9 cellular contexts compared by ENCODE assay signal in the genomic region with DNA sequence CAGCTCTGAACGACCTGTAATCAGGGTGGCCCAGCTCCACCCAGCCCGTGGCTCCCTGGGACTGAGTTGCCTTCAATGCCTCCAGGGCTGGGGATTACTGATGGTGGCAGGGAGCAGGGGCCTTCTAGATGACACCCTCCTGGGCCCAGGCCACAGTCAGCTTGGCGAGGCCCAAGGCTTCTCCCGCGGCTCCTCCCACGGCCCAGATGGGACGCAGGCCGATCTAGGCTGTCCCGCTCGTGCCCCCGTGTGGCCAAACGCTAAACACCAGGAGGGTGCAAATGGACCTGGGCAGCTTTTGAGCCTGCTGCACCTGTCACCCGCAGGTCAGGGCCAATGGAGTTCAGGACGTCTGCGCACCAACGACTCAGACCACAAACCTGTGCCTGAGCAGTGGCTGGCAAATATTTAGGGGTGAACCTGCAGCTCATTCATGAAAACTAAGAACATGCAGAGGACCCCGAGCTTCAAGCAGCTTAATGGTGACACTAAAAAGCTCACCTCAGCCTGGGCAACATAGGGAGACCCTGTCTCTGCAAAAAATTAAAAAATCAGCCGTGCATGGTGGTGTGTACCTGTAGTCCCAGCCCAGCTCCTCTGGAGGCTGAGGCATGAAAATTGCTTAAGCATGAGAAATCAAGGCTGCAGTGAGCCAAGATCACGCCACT. TPM values are rescaled to one million over a fixed set of nuclear protein-coding genes. Genes with fewer than 3 reads are reported as not detected.
DNase-seq lines count a peak whose midpoint lies in the region; ATAC-seq, FAIRE-seq and TF ChIP-seq lines count a peak whose summit lies in the region.
"Had no signal": no experiment of that assay in that cellular context is flagged by ENCODE, and none has a peak within 500 bp of the region (broad histone marks: within the 10 kb centered on the region; RNA-seq: fewer than 3 reads in every experiment).

No MANE protein-coding gene starts in this region.

- intact Hi-C loops in Caco-2 (cut with micrococcal nuclease; ENCODE audit: unreplicated experiment) (loop anchor here (1.0 to 10.0 kb wide), 6 partner anchors 48 to 798 kb away; a partner anchor contains a TSS), endothelial cell of umbilical vein (cut with micrococcal nuclease) (loop anchor here (1.0 to 2.0 kb wide), 4 partner anchors 74 to 774 kb away; no protein-coding TSS in a partner anchor)

- no peak overlapping the region for H3K4me3 ChIP-seq in Caco-2 (ENCODE audit: low read depth, low read length)
- H3K4me3 ChIP-seq in endothelial cell of umbilical vein (replicated peaks in 1 of 3; ENCODE audit: insufficient read depth in 1 of 3, low read depth in 1 of 3, low read length in 3 of 3): no peak overlapping the region

- no peaks in the 10 kb centered on the region for H3K9me3 ChIP-seq in Caco-2
- H3K9me3 ChIP-seq in endothelial cell of umbilical vein (replicated peaks; ENCODE audit: control insufficient read depth, insufficient read depth, low read length): no peaks in the 10 kb centered on the region

- H3K4me1 ChIP-seq in Caco-2: peaks cover 23% of the 10 kb centered on the region
- no peaks in the 10 kb centered on the region for H3K4me1 ChIP-seq in endothelial cell of umbilical vein (ENCODE audit: control insufficient read depth, extremely low read depth, insufficient read depth, low read length)

- H3K79me2 ChIP-seq in endothelial cell of umbilical vein (ENCODE audit: control insufficient read depth, insufficient read depth, low read length): no peaks in the 10 kb centered on the region

- no peak overlapping the region for H3K4me2 ChIP-seq in endothelial cell of umbilical vein (ENCODE audit: insufficient read depth, low read length)

- ATAC-seq in GM19452 (IDR thresholded peaks at IDR 0.05; ENCODE audit: unreplicated experiment) (peak; percentile 95), HG03469 (IDR thresholded peaks at IDR 0.05; ENCODE audit: unreplicated experiment) (peak; percentile 83)
- ATAC-seq in activated CD8-positive, alpha-beta memory T cell treated with anti-CD3 and anti-CD28 coated beads, Interleukin-2, amount 10 ng/mL, durations not matched to agents 7 days and 5 days: peak; percentile 97

- H3K36me3 Mint-ChIP-seq in Caco-2 (ENCODE audit: insufficient read depth, unreplicated experiment): no peaks in the 10 kb centered on the region
- H3K36me3 Mint-ChIP-seq in activated CD8-positive, alpha-beta memory T cell treated with anti-CD3 and anti-CD28 coated beads, Interleukin-2, amount 10 ng/mL, durations not matched to agents 7 days and 5 days: no peaks in the 10 kb centered on the region
- H3K36me3 Mint-ChIP-seq: activated naive CD8-positive, alpha-beta T cell had no signal

- H3K27ac Mint-ChIP-seq in Caco-2 (ENCODE audit: unreplicated experiment): peak overlapping the region; percentile 46
- H3K27ac Mint-ChIP-seq in activated CD8-positive, alpha-beta memory T cell treated with anti-CD3 and anti-CD28 coated beads, Interleukin-2, amount 10 ng/mL, durations not matched to agents 7 days and 5 days: no peak overlapping the region
- H3K27ac Mint-ChIP-seq: activated naive CD8-positive, alpha-beta T cell had no signal

- no peaks in the 10 kb centered on the region for H4K20me1 ChIP-seq in endothelial cell of umbilical vein (replicated peaks; ENCODE audit: control insufficient read depth, extremely low read depth, insufficient read depth, low read length)

- TF ChIP-seq CTCF in Caco-2 (IDR thresholded peaks at IDR 0.05; ENCODE audit: insufficient read depth in 1 of 2, low read depth in 1 of 2, low read length in 1 of 2, severe bottlenecking in 1 of 2, unreplicated experiment in 1 of 2) (peak; percentile 97), endothelial cell of umbilical vein (IDR thresholded peaks at IDR 0.05; ENCODE audit: extremely low read depth in 1 of 2, insufficient read depth in 1 of 2, low read depth in 1 of 2, low read length in 2 of 2) (peak; percentile 89 to 94)

- H3K4me1 Mint-ChIP-seq in Caco-2 (ENCODE audit: low read depth, unreplicated experiment): peaks cover 20% of the 10 kb centered on the region
- H3K4me1 Mint-ChIP-seq in activated CD8-positive, alpha-beta memory T cell treated with anti-CD3 and anti-CD28 coated beads, Interleukin-2, amount 10 ng/mL, durations not matched to agents 7 days and 5 days: peaks cover 18% of the 10 kb centered on the region

- H3K27me3 ChIP-seq in Caco-2 (replicated peaks; ENCODE audit: control insufficient read depth, insufficient read depth, low read length) (no peaks in the 10 kb centered on the region), endothelial cell of umbilical vein (ENCODE audit: control insufficient read depth in 2 of 2, insufficient read depth in 2 of 2, low read length in 2 of 2) (no peaks in the 10 kb centered on the region)

- no peak for TF ChIP-seq POLR2A in endothelial cell of umbilical vein (IDR thresholded peaks at IDR 0.05; ENCODE audit: low read depth, low read length)

- H2AFZ ChIP-seq in endothelial cell of umbilical vein (ENCODE audit: low read depth, low read length): peak overlapping the region; percentile 39

- CTCF ChIA-PET in Caco-2 (lab: Charles Lee): interaction anchor here (0.5 to 2.8 kb wide), 34 partner anchors 9 to 1776 kb away, joined by 3 to 46 read pairs (median 5); a partner anchor contains a TSS
- CTCF ChIA-PET in activated CD8-positive, alpha-beta memory T cell treated with anti-CD3 and anti-CD28 coated beads, Interleukin-2, amount 10 ng/mL, durations not matched to agents 7 days and 5 days (lab: Charles Lee): interaction anchor here (0.6 to 6.9 kb wide), 47 partner anchors 9 to 808 kb away, joined by 3 to 189 read pairs (median 4); no protein-coding TSS in a partner anchor
- CTCF ChIA-PET in endothelial cell of umbilical vein (lab: Charles Lee): interaction anchor here (0.7 to 6.0 kb wide), 43 partner anchors 9 to 815 kb away, joined by 3 to 309 read pairs (median 6); no protein-coding TSS in a partner anchor

- dilution Hi-C loops in endothelial cell of umbilical vein (cut with MboI; ENCODE audit: extremely low pct_ligation_motif_present, low sequenced_read_pairs): no loop called here

- H3K9ac ChIP-seq in endothelial cell of umbilical vein (replicated peaks; ENCODE audit: extremely low read depth, insufficient read depth, low read length): no peak overlapping the region

- no peaks in the 10 kb centered on the region for H3K36me3 ChIP-seq in Caco-2 (ENCODE audit: control insufficient read depth, insufficient read depth, low read length)
- H3K36me3 ChIP-seq in endothelial cell of umbilical vein (ENCODE audit: control insufficient read depth in 2 of 2, extremely low read depth in 1 of 2, insufficient read depth in 2 of 2, low read length in 2 of 2): no peaks in the 10 kb centered on the region

- POLR2A ChIA-PET in Caco-2 (lab: Charles Lee): interaction anchor here (0.6 to 2.8 kb wide), 4 partner anchors 75 to 181 kb away, joined by 3 to 14 read pairs (median 5); no protein-coding TSS in a partner anchor
- POLR2A ChIA-PET in endothelial cell of umbilical vein (lab: Charles Lee): interaction anchor here (0.7 to 1.5 kb wide), 3 partner anchors 31 to 176 kb away, joined by 3 to 18 read pairs (median 3); no protein-coding TSS in a partner anchor

- no peaks in the 10 kb centered on the region for H3K9me1 ChIP-seq in endothelial cell of umbilical vein (replicated peaks; ENCODE audit: control insufficient read depth, extremely low read depth, insufficient read depth, low read length)

- DNase-seq in Caco-2 (peak; percentile 94 to 97), NOMO-1 treated with dmso at 0.1 percent for 144 hours (lab: John Stamatoyannopoulos, UW; ENCODE audit: unreplicated experiment) (peak; percentile 33), endothelial cell of umbilical vein (ENCODE audit: low read depth, low spot score) (peak; percentile 75), midbrain (lab: John Stamatoyannopoulos, UW) (peak; percentile 73)
- DNase-seq in activated CD8-positive, alpha-beta memory T cell treated with anti-CD3 and anti-CD28 coated beads, Interleukin-2, amount 10 ng/mL, durations not matched to agents 7 days and 5 days: peak; percentile 88
- peak; percentile 74 to 82 for DNase-seq in stimulated activated CD8-positive, alpha-beta memory T cell treated with anti-CD3 and anti-CD28 coated beads, Interleukin-2, amount 100 ng/mL, for 48 hours (ENCODE audit: low read depth in 2 of 2)

- no TSS peak for BruUV-seq in Caco-2 (replicated peaks; lab: Mats Ljungman, UMichigan)
- BruUV-seq in endothelial cell of umbilical vein (replicated peaks; lab: Mats Ljungman, UMichigan): no TSS peak

- H3K4me3 Mint-ChIP-seq in Caco-2 (ENCODE audit: unreplicated experiment): no peak overlapping the region
- no peak overlapping the region for H3K4me3 Mint-ChIP-seq in activated CD8-positive, alpha-beta memory T cell treated with anti-CD3 and anti-CD28 coated beads, Interleukin-2, amount 10 ng/mL, durations not matched to agents 7 days and 5 days
- H3K4me3 Mint-ChIP-seq: activated naive CD8-positive, alpha-beta T cell had no signal

- no peaks in the 10 kb centered on the region for H3K9me3 Mint-ChIP-seq in Caco-2 (ENCODE audit: unreplicated experiment)
- no peaks in the 10 kb centered on the region for H3K9me3 Mint-ChIP-seq in activated CD8-positive, alpha-beta memory T cell treated with anti-CD3 and anti-CD28 coated beads, Interleukin-2, amount 10 ng/mL, durations not matched to agents 7 days and 5 days (ENCODE audit: low read depth)

- H3K27me3 Mint-ChIP-seq in Caco-2 (ENCODE audit: insufficient read depth, unreplicated experiment): no peaks in the 10 kb centered on the region
- H3K27me3 Mint-ChIP-seq in activated CD8-positive, alpha-beta memory T cell treated with anti-CD3 and anti-CD28 coated beads, Interleukin-2, amount 10 ng/mL, durations not matched to agents 7 days and 5 days: peaks cover 6% of the 10 kb centered on the region
- H3K27me3 Mint-ChIP-seq: activated naive CD8-positive, alpha-beta T cell had no signal

- H3K27ac ChIP-seq in endothelial cell of umbilical vein (ENCODE audit: insufficient read depth, low read depth, low read length): no peak overlapping the region

- peak; percentile 88 for FAIRE-seq in endothelial cell of umbilical vein (lab: Jason Lieb, UNC)

TF ChIP-seq in endothelial cell of umbilical vein, 7 proteins besides CTCF, POLR2A, EP300 and RAD21 (continues in another document):
- no peak for TF ChIP-seq EZH2 (IDR thresholded peaks at IDR 0.05; ENCODE audit: borderline replicate concordance, low read depth, low read length, severe bottlenecking)

RNA-seq across cellular contexts. Expression of a gene that starts 43.2 kb away (rescaled TPM):
- total RNA-seq in Caco-2 (2022) (37.0 and 44.8 TPM in 2 replicates), endothelial cell of umbilical vein (7.3 and 7.9 TPM in 2 replicates)
- total RNA-seq in activated CD8-positive, alpha-beta memory T cell treated with anti-CD3 and anti-CD28 coated beads, Interleukin-2, amount 10 ng/mL, durations not matched to agents 7 days and 5 days: 1 to 10 TPM; 4.4 to 8.0 TPM
- 5.5 and 6.3 TPM in 2 replicates for polyA plus RNA-seq in endothelial cell of umbilical vein
- polyA plus RNA-seq in endothelial cell of umbilical vein (2011; cell fraction: cytosol; rRNA removed): 4.0 and 4.2 TPM in 2 replicates
- 2.3 and 2.9 TPM in 2 replicates for polyA plus RNA-seq in endothelial cell of umbilical vein (2011; cell fraction: nucleus; rRNA removed)
- polyA plus RNA-seq in endothelial cell of umbilical vein (2012): 6.2 and 6.3 TPM in 2 replicates
- polyA minus RNA-seq in endothelial cell of umbilical vein: 5.9 and 7.4 TPM in 2 replicates
- polyA minus RNA-seq in endothelial cell of umbilical vein (2011; cell fraction: cytosol; rRNA and poly(A)+ RNA removed): 18.3 TPM
- polyA minus RNA-seq in endothelial cell of umbilical vein (2011; cell fraction: nucleus; rRNA and poly(A)+ RNA removed): 1.9 and 2.2 TPM in 2 replicates

Comparison
In these comparisons a context has a peak if more than half of its experiments do, and no peak if none do; other contexts are left out.
1. DNase-seq: peak in every context shown above with its lines; median percentile 96 in Caco-2; 88 in activated CD8-positive, alpha-beta memory T cell treated with anti-CD3 and anti-CD28 coated beads, Interleukin-2, amount 10 ng/mL, durations not matched to agents 7 days and 5 days; 78 in stimulated activated CD8-positive, alpha-beta memory T cell treated with anti-CD3 and anti-CD28 coated beads, Interleukin-2, amount 100 ng/mL, for 48 hours; 75 in endothelial cell of umbilical vein; 73 in midbrain; 33 in NOMO-1 treated with dmso at 0.1 percent for 144 hours.